In the genomic region with DNA sequence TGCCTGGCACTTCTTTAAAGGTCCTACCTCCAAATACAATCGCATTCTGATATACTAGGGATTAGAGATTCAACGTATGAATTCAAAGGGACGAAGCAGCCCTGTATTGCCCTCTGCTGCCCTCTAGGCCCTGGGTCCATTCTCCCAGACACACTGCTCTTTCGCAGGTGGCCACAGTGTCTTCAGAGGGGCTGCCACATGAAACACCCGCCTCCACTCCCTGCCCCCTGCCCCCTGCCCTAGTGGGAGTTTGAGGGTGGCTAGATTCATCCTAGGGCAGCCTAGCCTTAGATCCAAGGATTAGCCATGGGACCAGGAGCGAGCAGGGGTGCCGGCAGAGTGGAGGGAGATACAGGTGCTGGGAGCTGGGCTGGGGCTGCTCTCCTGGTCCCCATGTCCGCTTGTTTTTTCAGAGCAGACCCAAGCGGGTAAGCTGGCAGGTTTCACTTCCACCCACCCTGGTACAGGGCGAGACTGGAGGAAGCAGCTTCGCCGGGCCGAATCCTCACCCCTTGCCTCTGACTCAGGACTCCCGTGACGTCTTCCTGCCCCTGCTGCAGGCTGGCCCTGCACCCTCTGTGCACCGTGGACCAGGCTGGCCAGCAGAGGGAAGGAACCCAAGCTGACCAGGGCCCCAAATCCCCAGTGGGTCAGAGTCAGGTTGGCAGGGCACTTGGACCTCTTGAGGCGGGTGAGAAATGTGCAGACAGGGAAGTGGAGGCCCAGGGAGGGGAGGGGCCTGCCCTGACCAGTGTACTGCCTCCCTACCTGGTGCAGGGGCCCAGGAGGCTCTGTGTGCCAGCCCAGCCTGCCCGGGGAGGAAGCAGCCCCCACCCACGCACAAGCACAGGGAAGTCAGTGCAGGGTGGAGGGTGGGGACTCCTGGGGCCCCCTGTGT, we compare ENCODE assay signal across 9 cellular contexts. TPM values are rescaled to one million over a fixed set of nuclear protein-coding genes. Genes with fewer than 3 reads are reported as not detected.
DNase-seq lines count a peak whose midpoint lies in the region; ATAC-seq, FAIRE-seq and TF ChIP-seq lines count a peak whose summit lies in the region.
"Had no signal": no experiment of that assay in that cellular context is flagged by ENCODE, and none has a peak within 500 bp of the region (broad histone marks: within the 10 kb centered on the region; RNA-seq: fewer than 3 reads in every experiment).

No MANE protein-coding gene starts in this region.

- ATAC-seq in Panc1: peak; percentile 60
- ATAC-seq in activated naive CD4-positive, alpha-beta T cell treated with anti-CD3 and anti-CD28 coated beads, Interleukin-2, amount 50 U/mL, for 72 hours: peak; percentile 38 to 85
- no peak for ATAC-seq in HG03439 (IDR thresholded peaks at IDR 0.05; ENCODE audit: unreplicated experiment)

- H3K27ac ChIP-seq in A673 (ENCODE audit: low read depth, low read length, poor library complexity, severe bottlenecking) (no peak overlapping the region), Panc1 (ENCODE audit: low read length) (peak overlapping the region; percentile 94), kidney (ENCODE audit: low read depth in 2 of 2, low read length in 2 of 2) (no peak overlapping the region)

- 0 out of 2 replicates have a peak, but pooled peaks have one; percentile 13 for TF ChIP-seq CTCF in A673 (conservative IDR thresholded peaks at IDR 0.05; ENCODE audit: low read depth, low read length)
- peak; percentile 83 for TF ChIP-seq CTCF in Panc1 (IDR thresholded peaks at IDR 0.05)
- peak; percentile 14 for TF ChIP-seq CTCF in kidney (IDR thresholded peaks at IDR 0.05; ENCODE audit: borderline replicate concordance, extremely low read depth, insufficient read depth)

- H3K27me3 ChIP-seq in A673 (replicated peaks; ENCODE audit: insufficient read depth, low read depth, low read length, poor library complexity) (no peaks in the 10 kb centered on the region), Panc1 (ENCODE audit: control insufficient read depth, insufficient read depth, low read length) (no peaks in the 10 kb centered on the region)

- peak; percentile 67 for FAIRE-seq in GM19239 (lab: Jason Lieb, UNC)
- FAIRE-seq in kidney (lab: Jason Lieb, UNC): no peak
- FAIRE-seq: G401.6 had no signal

- CTCF ChIA-PET in A673 (lab: Charles Lee) (no interaction called here), Panc1 (lab: Charles Lee) (interaction anchor here (0.6 kb wide), 1 partner anchor 68 kb away, joined by 3 read pairs; no protein-coding TSS in a partner anchor)

- peak overlapping the region; percentile 83 to 85 for H3K27ac Mint-ChIP-seq in activated naive CD4-positive, alpha-beta T cell treated with anti-CD3 and anti-CD28 coated beads, Interleukin-2, amount 50 U/mL, for 72 hours

- H3K9ac ChIP-seq in kidney (ENCODE audit: low read length in 2 of 2): no peak overlapping the region

- H3K4me1 ChIP-seq in A673 (ENCODE audit: insufficient read depth, low read length, poor library complexity, severe bottlenecking) (peaks cover 13% of the 10 kb centered on the region), Panc1 (ENCODE audit: control insufficient read depth, insufficient read depth, low read length) (peaks cover 24% of the 10 kb centered on the region), kidney (ENCODE audit: control insufficient read depth in 1 of 2, insufficient read depth in 1 of 2, low read depth in 1 of 2, low read length in 2 of 2) (peaks cover 0 to 15% of the 10 kb centered on the region in 2 donors)

- H3K4me3 ChIP-seq in A673 (ENCODE audit: low read depth, low read length, poor library complexity, severe bottlenecking) (no peak overlapping the region), Panc1 (ENCODE audit: low read depth in 2 of 2, low read length in 2 of 2) (no peak overlapping the region), kidney (ENCODE audit: low read length in 2 of 2) (no peak overlapping the region)

- no peak for DNase-seq in A673 (ENCODE audit: low spot score)
- DNase-seq in GM19239 (ENCODE audit: insufficient read length, low spot score): no peak
- DNase-seq in Panc1 (ENCODE audit: low read depth, low spot score): peak; percentile 12
- DNase-seq in activated naive CD4-positive, alpha-beta T cell treated with anti-CD3 and anti-CD28 coated beads, Interleukin-2, amount 50 U/mL, for 72 hours (ENCODE audit: low spot score in 2 of 2): peak; percentile 34 to 79
- peak; percentile 92 for DNase-seq in kidney
- DNase-seq in stimulated activated CD4-positive, alpha-beta T cell treated with anti-CD3 and anti-CD28 coated beads, Interleukin-4, amount 100 ng/mL, for 1 hour: peak; percentile 32
- no peak for DNase-seq in A172 (ENCODE audit: low spot score)

- H3K9me3 ChIP-seq in A673 (ENCODE audit: low read depth, low read length, poor library complexity, severe bottlenecking) (no peaks in the 10 kb centered on the region), Panc1 (ENCODE audit: control insufficient read depth, insufficient read depth, low read depth, low read length) (no peaks in the 10 kb centered on the region), kidney (ENCODE audit: control insufficient read depth in 1 of 2, low read length in 2 of 2) (no peaks in the 10 kb centered on the region)

- H3K36me3 ChIP-seq in A673 (ENCODE audit: insufficient read depth, low read length, poor library complexity, severe bottlenecking) (no peaks in the 10 kb centered on the region), Panc1 (ENCODE audit: control insufficient read depth, insufficient read depth, low read length) (no peaks in the 10 kb centered on the region), kidney (ENCODE audit: control insufficient read depth in 1 of 2, insufficient read depth in 2 of 2, low read length in 2 of 2) (peaks cover 3 to 6% of the 10 kb centered on the region in 2 donors)

- no peaks in the 10 kb centered on the region for H3K36me3 Mint-ChIP-seq in activated naive CD4-positive, alpha-beta T cell treated with anti-CD3 and anti-CD28 coated beads, Interleukin-2, amount 50 U/mL, for 72 hours

- in situ Hi-C loops in Panc1 (cut with HindIII; ENCODE audit: low pct_unique_long_range_greater_than_20kb, low sequenced_read_pairs): no loop called here

- POLR2A ChIA-PET in A673 (lab: Charles Lee; ENCODE audit: low non-redundant PET) (no interaction called here), Panc1 (lab: Charles Lee) (no interaction called here)

- no peaks in the 10 kb centered on the region for H3K9me3 Mint-ChIP-seq in activated naive CD4-positive, alpha-beta T cell treated with anti-CD3 and anti-CD28 coated beads, Interleukin-2, amount 50 U/mL, for 72 hours

- BruUV-seq in A673 (replicated peaks; lab: Mats Ljungman, UMichigan) (no TSS peak), Panc1 (replicated peaks; lab: Mats Ljungman, UMichigan) (no TSS peak)

- intact Hi-C loops in A673 (cut with micrococcal nuclease; ENCODE audit: unreplicated experiment) (loop anchor here (5.0 kb wide), 2 partner anchors 105 to 770 kb away; no protein-coding TSS in a partner anchor), Panc1 (cut with micrococcal nuclease; ENCODE audit: unreplicated experiment) (loop anchor here (5.0 to 10.0 kb wide), 2 partner anchors 45 to 232 kb away; no protein-coding TSS in a partner anchor), kidney (cut with DNase I) (no loop called here)

RNA-seq across cellular contexts. Expression of gene HMOX1, which starts 28.4 kb away (rescaled TPM):
- total RNA-seq in A673 (2021) (2.5 and 2.8 TPM in 2 replicates), Panc1 (2021; ENCODE audit: unreplicated experiment) (105 TPM), kidney (37.7 TPM)
- polyA plus RNA-seq in Panc1 (2012; ENCODE audit: insufficient read length): 198 TPM
- total RNA-seq in activated naive CD4-positive, alpha-beta T cell treated with anti-CD3 and anti-CD28 coated beads, Interleukin-2, amount 50 U/mL, for 72 hours: under 1 TPM; 0.14 to 0.48 TPM
- 234 TPM for polyA plus RNA-seq in kidney (ENCODE audit: insufficient read depth, low read depth, low replicate concordance)
- total RNA-seq in A172 (2014; rRNA removed; shearing (Covaris generic)): 17.3 and 18.2 TPM in 2 replicates

RNA-seq across cellular contexts. Expression of gene MCM5, which starts 47.5 kb away (rescaled TPM):
- total RNA-seq in A673 (2021) (245 and 261 TPM in 2 replicates), Panc1 (2021; ENCODE audit: unreplicated experiment) (122 TPM), kidney (26.4 TPM)
- 119 TPM for polyA plus RNA-seq in Panc1 (2012; ENCODE audit: insufficient read length)
- total RNA-seq in activated naive CD4-positive, alpha-beta T cell treated with anti-CD3 and anti-CD28 coated beads, Interleukin-2, amount 50 U/mL, for 72 hours: 100 to 1,000 TPM; 157 to 310 TPM
- polyA plus RNA-seq in kidney (ENCODE audit: insufficient read depth, low read depth, low replicate concordance): 10.2 TPM
- 87.7 and 165 TPM in 2 replicates for total RNA-seq in A172 (2014; rRNA removed; shearing (Covaris generic))

RNA-seq across cellular contexts. Expression of gene TOM1, which starts 52.8 kb away (rescaled TPM):
- 22.8 and 30.1 TPM in 2 replicates for total RNA-seq in A673 (2021)
- 32.7 TPM for total RNA-seq in Panc1 (2021; ENCODE audit: unreplicated experiment)
- 42.5 TPM for polyA plus RNA-seq in Panc1 (2012; ENCODE audit: insufficient read length)
- total RNA-seq in activated naive CD4-positive, alpha-beta T cell treated with anti-CD3 and anti-CD28 coated beads, Interleukin-2, amount 50 U/mL, for 72 hours: 10 to 100 TPM; 28.5 to 56.7 TPM
- 68.2 TPM for total RNA-seq in kidney
- 67.0 TPM for polyA plus RNA-seq in kidney (ENCODE audit: insufficient read depth, low read depth, low replicate concordance)
- 23.4 and 24.0 TPM in 2 replicates for total RNA-seq in A172 (2014; rRNA removed; shearing (Covaris generic))

Comparison
In these comparisons a context has a peak if more than half of its experiments do, and no peak if none do; other contexts are left out.
1. DNase-seq: peak in Panc1 (single experiment), activated naive CD4-positive, alpha-beta T cell treated with anti-CD3 and anti-CD28 coated beads, Interleukin-2, amount 50 U/mL, for 72 hours (2 of 2), kidney (single experiment) and stimulated activated CD4-positive, alpha-beta T cell treated with anti-CD3 and anti-CD28 coated beads, Interleukin-4, amount 100 ng/mL, for 1 hour (single experiment); none in A673 (single experiment), GM19239 (single experiment) and A172 (single experiment).
2. CTCF ChIP-seq: peak in every context shown above with its lines; median percentile 83 in Panc1; 14 in kidney; 13 in A673.